9 cellular contexts compared by ENCODE assay signal in genomic region chr10:29471483-29471859, GRCh38.
DNase-seq lines count a peak whose midpoint lies in the region; ATAC-seq and TF ChIP-seq lines count a peak whose summit lies in the region.
"Had no signal": no experiment of that assay in that cellular context is flagged by ENCODE, and none has a peak within 500 bp of the region (broad histone marks: within the 10 kb centered on the region; RNA-seq: fewer than 3 reads in every experiment).

No MANE protein-coding gene starts in this region.

- H3K36me3 Mint-ChIP-seq in chondrocyte (ENCODE audit: low read depth) (peaks cover 42% of the 10 kb centered on the region), H9 (ENCODE audit: insufficient read depth in 1 of 3, low read depth in 3 of 3) (peaks cover 4 to 32% (median 11%) of the 10 kb centered on the region in 3 experiments; a peak in 6 of 7 replicates)

- peak; percentile 57 for DNase-seq in Daoy (ENCODE audit: low read depth)
- DNase-seq in NB4 (ENCODE audit: low read depth), result peak; percentile 58
- DNase-seq in chondrocyte (ENCODE audit: low spot score), result no peak
- no peak for DNase-seq in psoas muscle
- no peak for DNase-seq in HuH-7 (ENCODE audit: low spot score)
- no peak for DNase-seq in germinal center (ENCODE audit: low spot score)
- no peak for DNase-seq in H9
- DNase-seq: GOT3 had no signal

- no peaks in the 10 kb centered on the region for H3K9me3 ChIP-seq in psoas muscle
- no peaks in the 10 kb centered on the region for H3K9me3 ChIP-seq in H9 (ENCODE audit: control insufficient read depth, low read depth, low read length)

- no peak overlapping the region for H4K5ac ChIP-seq in H9 (ENCODE audit: insufficient read length, low read depth, low read length)

- no peak overlapping the region for H3K18ac ChIP-seq in H9 (ENCODE audit: insufficient read length, low read depth, low read length)

- H3K79me1 ChIP-seq in H9 (ENCODE audit: insufficient read depth, low read depth, low read length, poor library complexity, severe bottlenecking), result no peaks in the 10 kb centered on the region

- TF ChIP-seq POLR2A in NB4 (IDR thresholded peaks at IDR 0.05; ENCODE audit: extremely low read depth, insufficient read length), result no peak

- H2AFZ ChIP-seq in H9 (ENCODE audit: low read length), result no peak overlapping the region

- no peak overlapping the region for H4K91ac ChIP-seq in H9 (ENCODE audit: insufficient read length, low read depth, low read length)

- H2BK20ac ChIP-seq in H9 (ENCODE audit: low read depth, low read length, poor library complexity, severe bottlenecking), result no peak overlapping the region

- H2BK120ac ChIP-seq in H9 (ENCODE audit: low read depth, low read length, poor library complexity, severe bottlenecking), result no peak overlapping the region

- no peak overlapping the region for H3T11ph ChIP-seq in H9 (ENCODE audit: low read length)

- peaks cover 20% of the 10 kb centered on the region for H3K4me1 Mint-ChIP-seq in chondrocyte (ENCODE audit: low read depth)
- peaks cover 17 to 38% of the 10 kb centered on the region in 2 experiments for H3K4me1 Mint-ChIP-seq in H9

- no peak overlapping the region for H2BK12ac ChIP-seq in H9 (ENCODE audit: insufficient read length, low read depth, low read length)

- 47 to 57% (median 51%) methylated on average over 1 of the region's 1 CpG for WGBS in psoas muscle, 3 donors
- WGBS in H9 (ENCODE audit: extremely low coverage, insufficient read length, low lambda C conversion rate), result no CpG with 5 or more reads among the region's 1 CpG

- H3K4me3 ChIP-seq in NB4 (ENCODE audit: low read depth, low read length), result no peak overlapping the region
- no peak overlapping the region for H3K4me3 ChIP-seq in psoas muscle

- H3K27me3 ChIP-seq in psoas muscle (ENCODE audit: insufficient read depth in 3 of 3, low read length in 2 of 3) (no peaks in the 10 kb centered on the region), H9 (ENCODE audit: insufficient read depth, low read length) (no peaks in the 10 kb centered on the region)

- H3K9ac ChIP-seq in H9 (ENCODE audit: extremely low read depth, insufficient read length, low read length), result no peak overlapping the region

- H2AK5ac ChIP-seq in H9 (ENCODE audit: insufficient read length, low read length), result no peak overlapping the region

- H3K4me3 Mint-ChIP-seq in chondrocyte (ENCODE audit: unreplicated experiment), result no peak overlapping the region
- H3K4me3 Mint-ChIP-seq in H9, result no peak overlapping the region

- no peak overlapping the region for H3K14ac ChIP-seq in H9 (ENCODE audit: insufficient read depth, low read length)

- no peaks in the 10 kb centered on the region for H3K79me2 ChIP-seq in H9 (ENCODE audit: insufficient read depth, low read length)

- H3K27me3 Mint-ChIP-seq in chondrocyte (ENCODE audit: low read depth), result no peaks in the 10 kb centered on the region
- H3K27me3 Mint-ChIP-seq in H9 (ENCODE audit: low read depth), result no peaks in the 10 kb centered on the region

- H3K4me2 ChIP-seq in H9 (ENCODE audit: insufficient read depth, insufficient read length, low read length), result no peak overlapping the region

- no peak overlapping the region for H3K4ac ChIP-seq in H9 (ENCODE audit: low read depth, low read length)

- no peaks in the 10 kb centered on the region for H3K23me2 ChIP-seq in H9 (ENCODE audit: insufficient read length, low read depth, low read length, poor library complexity, severe bottlenecking)

- H4K20me1 ChIP-seq in H9 (ENCODE audit: control insufficient read depth, insufficient read depth, insufficient read length), result no peaks in the 10 kb centered on the region

- peaks cover 4 to 100% of the 10 kb centered on the region in 2 donors for H3K36me3 ChIP-seq in psoas muscle (ENCODE audit: insufficient read depth in 1 of 2, low read depth in 1 of 2)

- H3K23ac ChIP-seq in H9 (ENCODE audit: insufficient read length, low read depth, low read length), result no peak overlapping the region

- TF ChIP-seq CTCF in NB4 (IDR thresholded peaks at IDR 0.05; ENCODE audit: low read depth, low read length) (no peak), chondrocyte (IDR thresholded peaks at IDR 0.05) (no peak), psoas muscle (IDR thresholded peaks at IDR 0.05) (no peak), H9 (conservative IDR thresholded peaks at IDR 0.05) (no peak)

- H3K27ac Mint-ChIP-seq in chondrocyte (ENCODE audit: unreplicated experiment) (peak overlapping the region; percentile 34), H9 (peak overlapping the region in 1 of 3 experiments; percentile 64; a peak in 1 of 7 replicates)

- H2BK15ac ChIP-seq in H9 (ENCODE audit: low read depth, low read length), result no peak overlapping the region

- H3K4me1 ChIP-seq in psoas muscle (peaks cover 71% of the 10 kb centered on the region), H9 (ENCODE audit: insufficient read depth, low read length) (no peaks in the 10 kb centered on the region; the same call in 1 of the 2 replicates)

- ATAC-seq in psoas muscle (no peak), HG03175 (IDR thresholded peaks at IDR 0.05; ENCODE audit: unreplicated experiment) (no peak)

- no peak overlapping the region for H3K56ac ChIP-seq in H9 (ENCODE audit: insufficient read length, low read depth, low read length)

- H4K8ac ChIP-seq in H9 (replicated peaks; ENCODE audit: insufficient read length, low read depth, low read length), result no peak overlapping the region

- H3K27ac ChIP-seq in psoas muscle (peak overlapping the region; percentile 82), H9 (ENCODE audit: insufficient read length, low read depth, low read length) (no peak overlapping the region)

- no peak overlapping the region for H2BK5ac ChIP-seq in H9 (ENCODE audit: insufficient read length, low read length)

- intact Hi-C loops in psoas muscle (cut with DNase I), result no loop called here

- no peaks in the 10 kb centered on the region for H3K9me3 Mint-ChIP-seq in chondrocyte (ENCODE audit: low read depth)
- no peaks in the 10 kb centered on the region for H3K9me3 Mint-ChIP-seq in H9

Comparison
In these comparisons a context has a peak if more than half of its experiments do, and no peak if none do; other contexts are left out.
1. DNase-seq: peak in Daoy (single experiment) and NB4 (single experiment); none in chondrocyte (single experiment), psoas muscle (0 of 2), HuH-7 (single experiment), germinal center (single experiment) and H9 (single experiment).